In genomic region chr1:166900987-166901386, GRCh38 we compare ENCODE assay signal across 16 cellular contexts. TPM values are rescaled to one million over a fixed set of nuclear protein-coding genes. Genes with fewer than 3 reads are reported as not detected.
DNase-seq lines count a peak whose midpoint lies in the region; ATAC-seq and TF ChIP-seq lines count a peak whose summit lies in the region.
"Had no signal": no experiment of that assay in that cellular context is flagged by ENCODE, and none has a peak within 500 bp of the region (broad histone marks: within the 10 kb centered on the region; RNA-seq: fewer than 3 reads in every experiment).

No MANE protein-coding gene starts in this region.

- H3K4me2 ChIP-seq in trophoblast cell (ENCODE audit: low read length): no peak overlapping the region

- no peak for ATAC-seq in lower lobe of right lung

- H3K79me1 ChIP-seq in trophoblast cell (ENCODE audit: low read length): peaks cover 5% of the 10 kb centered on the region

- peak overlapping the region; percentile 58 for H4K8ac ChIP-seq in trophoblast cell (ENCODE audit: low read depth, low read length)

- no CpG with 5 or more reads among the region's 4 CpGs for WGBS in trophoblast cell (ENCODE audit: extremely low coverage, insufficient coverage, insufficient read length)

- H3K23ac ChIP-seq in trophoblast cell (ENCODE audit: low read length): no peak overlapping the region

- no peaks in the 10 kb centered on the region for H3K9me3 ChIP-seq in trophoblast cell (ENCODE audit: insufficient read depth, low read depth, low read length)
- H3K9me3 ChIP-seq in lower lobe of right lung: peaks cover 5% of the 10 kb centered on the region

- H3K9ac ChIP-seq in trophoblast cell (ENCODE audit: low read length): no peak overlapping the region

- TF ChIP-seq CTCF in lower lobe of right lung (IDR thresholded peaks at IDR 0.05): no peak

- intact Hi-C loops in lower lobe of right lung (cut with DNase I): no loop called here

- H3K36me3 ChIP-seq in trophoblast cell (ENCODE audit: control insufficient read depth in 1 of 2, insufficient read depth in 2 of 2, low read length in 2 of 2): no peaks in the 10 kb centered on the region
- no peaks in the 10 kb centered on the region for H3K36me3 ChIP-seq in lower lobe of right lung

- H2BK5ac ChIP-seq in trophoblast cell (ENCODE audit: low read depth, low read length, poor library complexity): no peak overlapping the region

- H3K4me3 ChIP-seq in trophoblast cell (ENCODE audit: low read depth, low read length) (no peak overlapping the region), lower lobe of right lung (no peak overlapping the region)

- peaks cover 3 to 6% of the 10 kb centered on the region in 2 experiments for H3K4me1 ChIP-seq in trophoblast cell (ENCODE audit: control insufficient read depth in 1 of 2, insufficient read depth in 2 of 2, low read length in 2 of 2)
- no peaks in the 10 kb centered on the region for H3K4me1 ChIP-seq in lower lobe of right lung

- DNase-seq in DMS 273 (lab: John Stamatoyannopoulos, UW; ENCODE audit: unreplicated experiment) (peak; percentile 58), astrocyte of the hippocampus (ENCODE audit: low read depth, low spot score) (peak; percentile 79), trophoblast cell (no peak), NCI-H1930 (lab: John Stamatoyannopoulos, UW) (no peak), NCI-H748 treated with DMSO at 0.1 percent for 48 hours (lab: John Stamatoyannopoulos, UW) (no peak), lower lobe of right lung (no peak)
- DNase-seq in activated effector memory CD4-positive, alpha-beta T cell treated with anti-CD3 and anti-CD28 coated beads, Interleukin-2, amount 50 U/mL, for 16 hours: no peak
- DNase-seq: CD4-positive, alpha-beta T cell; DMS53; HCEC 1CT; NCI-H1092 treated with DMSO at 0.1 percent for 48 hours; NCI-H146; NCI-H2081; NCI-H510A; T-helper 2 cell had no signal

- no peak for TF ChIP-seq RAD21 in Ishikawa (IDR thresholded peaks at IDR 0.05; ENCODE audit: low read depth)

- H2BK120ac ChIP-seq in trophoblast cell (ENCODE audit: insufficient read depth, low read length, poor library complexity): no peak overlapping the region

- H3K27ac ChIP-seq in trophoblast cell (ENCODE audit: low read depth, low read length): no peak overlapping the region
- H3K27ac ChIP-seq in lower lobe of right lung: no peak overlapping the region

- H3K14ac ChIP-seq in trophoblast cell (ENCODE audit: low read length): no peak overlapping the region

- no peak for TF ChIP-seq EP300 in Ishikawa (IDR thresholded peaks at IDR 0.05; ENCODE audit: borderline replicate concordance)

- no peaks in the 10 kb centered on the region for H3K79me2 ChIP-seq in trophoblast cell (ENCODE audit: control insufficient read depth, insufficient read depth, low read length, poor library complexity)

- H4K12ac ChIP-seq in trophoblast cell (ENCODE audit: low read depth, low read length): no peak overlapping the region

- H2BK12ac ChIP-seq in trophoblast cell (ENCODE audit: low read length): no peak overlapping the region

- no peak overlapping the region for H3K18ac ChIP-seq in trophoblast cell (ENCODE audit: low read length)

- H2AFZ ChIP-seq in trophoblast cell (ENCODE audit: insufficient read depth, low read length, poor library complexity): no peak overlapping the region

- H3K4ac ChIP-seq in trophoblast cell (ENCODE audit: low read depth, low read length): no peak overlapping the region

- H4K91ac ChIP-seq in trophoblast cell (ENCODE audit: low read depth, low read length): no peak overlapping the region

- no peaks in the 10 kb centered on the region for H3K27me3 ChIP-seq in trophoblast cell (ENCODE audit: insufficient read depth, low read length)
- H3K27me3 ChIP-seq in lower lobe of right lung (ENCODE audit: low read depth): no peaks in the 10 kb centered on the region

- H2AK5ac ChIP-seq in trophoblast cell (ENCODE audit: low read length): no peak overlapping the region

TF ChIP-seq in Ishikawa, 13 proteins besides CTCF, POLR2A, EP300 and RAD21:
- TF ChIP-seq TEAD4 (IDR thresholded peaks at IDR 0.05) (0 out of 2 replicates have a peak, but pooled peaks have one; percentile 11), MAX (IDR thresholded peaks at IDR 0.05) (no peak)

RNA-seq across cellular contexts. Expression of gene TADA1, which starts 24.9 kb away (rescaled TPM):
- 10.9 and 11.5 TPM in 2 replicates for polyA plus RNA-seq in trophoblast cell (2013)
- total RNA-seq in lower lobe of right lung: 9.6 TPM

Comparison
In these comparisons a context has a peak if more than half of its experiments do, and no peak if none do; other contexts are left out.
1. DNase-seq: peak in DMS 273 (single experiment) and astrocyte of the hippocampus (single experiment); none in trophoblast cell (0 of 2), NCI-H1930 (0 of 2), NCI-H748 treated with DMSO at 0.1 percent for 48 hours (single experiment), activated effector memory CD4-positive, alpha-beta T cell treated with anti-CD3 and anti-CD28 coated beads, Interleukin-2, amount 50 U/mL, for 16 hours (single experiment) and lower lobe of right lung (single experiment).